ENCODE assay signal across 9 cellular contexts in genomic region chr16:53891409-53892139, GRCh38.
"Had no signal": no experiment of that assay in that cellular context is flagged by ENCODE, and none has a peak within 500 bp of the region (broad histone marks: within the 10 kb centered on the region; RNA-seq: fewer than 3 reads in every experiment).

No MANE protein-coding gene starts in this region.

- H3K27me3 Mint-ChIP-seq: dendritic cell treated with granulocyte-macrophage colony-stimulating factor and Interleukin-4, amounts not matched to agents 40 ng/mL and 50 ng/mL, for 4 days; stimulated activated naive CD8-positive, alpha-beta T cell treated with anti-CD3 and anti-CD28 coated beads, Interleukin-15, Interleukin-2, amounts not matched to agents 100 ng/mL and 50 ng/mL, for 24 hours had no signal

- H3K9me3 ChIP-seq: gastroesophageal sphincter, left ventricle myocardium inferior, testis had no signal

- H3K9me3 Mint-ChIP-seq: activated T-cell treated with anti-CD3 and anti-CD28 coated beads, Interleukin-2, amount 50 U/mL, for 4 hours; brain; dendritic cell treated with granulocyte-macrophage colony-stimulating factor and Interleukin-4, amounts not matched to agents 40 ng/mL and 50 ng/mL, for 4 days had no signal

- DNase-seq: activated CD4-positive, alpha-beta T cell treated with anti-CD3 and anti-CD28 coated beads for 1 hour; kidney; left ventricle myocardium inferior had no signal

- H3K4me3 ChIP-seq: gastroesophageal sphincter, left ventricle myocardium inferior, testis had no signal

- H3K27me3 ChIP-seq: gastroesophageal sphincter, testis had no signal

- H3K4me3 Mint-ChIP-seq: activated T-cell treated with anti-CD3 and anti-CD28 coated beads, Interleukin-2, amount 50 U/mL, for 4 hours; brain; dendritic cell treated with granulocyte-macrophage colony-stimulating factor and Interleukin-4, amounts not matched to agents 40 ng/mL and 50 ng/mL, for 4 days; stimulated activated naive CD8-positive, alpha-beta T cell treated with anti-CD3 and anti-CD28 coated beads, Interleukin-15, Interleukin-2, amounts not matched to agents 100 ng/mL and 50 ng/mL, for 24 hours had no signal

- H3K4me1 ChIP-seq: testis had no signal

- H3K27ac ChIP-seq: gastroesophageal sphincter, left ventricle myocardium inferior, testis had no signal

- ATAC-seq: gastroesophageal sphincter had no signal

- H3K27ac Mint-ChIP-seq: dendritic cell treated with granulocyte-macrophage colony-stimulating factor and Interleukin-4, amounts not matched to agents 40 ng/mL and 50 ng/mL, for 4 days; stimulated activated naive CD8-positive, alpha-beta T cell treated with anti-CD3 and anti-CD28 coated beads, Interleukin-15, Interleukin-2, amounts not matched to agents 100 ng/mL and 50 ng/mL, for 24 hours had no signal
